ENCODE assay signal across 8 cellular contexts in genomic region chr13:43054803-43055802, GRCh38. TPM values are rescaled to one million over a fixed set of nuclear protein-coding genes. Genes with fewer than 3 reads are reported as not detected.
DNase-seq lines count a peak whose midpoint lies in the region; ATAC-seq, FAIRE-seq and TF ChIP-seq lines count a peak whose summit lies in the region.

No MANE protein-coding gene starts in this region.

- ATAC-seq in K562 (no peak), HG02610 (IDR thresholded peaks at IDR 0.05; ENCODE audit: unreplicated experiment) (no peak)
- peak; percentile 66 for ATAC-seq in stimulated activated memory B cell treated with anti-CD40 and anti-IgM and Interleukin-4, amounts not matched to agents 10 μg/mL and 1 μg/mL and 100 μg/mL, for 72 hours

- POLR2A ChIA-PET in K562 (lab: Yijun Ruan, JAX): no interaction called here

- H3K4me3 ChIP-seq in MG63 (peak overlapping the region; percentile 43), K562 (no peak overlapping the region)

- peaks cover 3% of the 10 kb centered on the region; the same call in 1 of the 2 replicates for H3K9me3 ChIP-seq in MG63
- no peaks in the 10 kb centered on the region for H3K9me3 ChIP-seq in K562 (replicated peaks; ENCODE audit: control insufficient read depth, insufficient read depth, low read depth, low read length)

- no peak for TF ChIP-seq CTCF in K562 (IDR thresholded peaks at IDR 0.05 in 2 of 3, conservative IDR thresholded peaks at IDR 0.05 in 1 of 3; ENCODE audit: insufficient read depth in 2 of 3, low read depth in 1 of 3, low read length in 3 of 3)

- H3K36me3 ChIP-seq in MG63: no peaks in the 10 kb centered on the region
- no peaks in the 10 kb centered on the region for H3K36me3 ChIP-seq in K562 (ENCODE audit: control insufficient read depth, insufficient read depth, low read length)

- CTCF ChIA-PET in K562 (lab: Yijun Ruan, JAX; ENCODE audit: low intra/inter-chr PET ratio): no interaction called here

- H3K9me1 ChIP-seq in K562 (ENCODE audit: control insufficient read depth, insufficient read depth, low read length): no peaks in the 10 kb centered on the region

- H3K27me3 ChIP-seq in MG63 (no peaks in the 10 kb centered on the region), K562 (ENCODE audit: control insufficient read depth in 2 of 2, insufficient read depth in 2 of 2, low read length in 2 of 2) (no peaks in the 10 kb centered on the region)

- TF ChIP-seq RAD21 in K562 (CRISPR knock-in tag; conservative IDR thresholded peaks at IDR 0.05 in 1 of 2, IDR thresholded peaks at IDR 0.05 in 1 of 2): no peak

- H3K27ac ChIP-seq in K562 (ENCODE audit: extremely low read depth, low read depth, low read length): no peak overlapping the region

- FAIRE-seq in K562 (lab: Jason Lieb, UNC): no peak

- DNase-seq in NCI-H524 (lab: John Stamatoyannopoulos, UW) (peak; percentile 5 to 48), NCI-H524 treated with DMSO at 0.1 percent for 48 hours (lab: John Stamatoyannopoulos, UW) (no peak), MG63 (peak; percentile 45), K562 (ENCODE audit: extremely low read depth in 1 of 4, low spot score in 3 of 4) (peak in 1 of 4 experiments; percentile 2), iris pigment epithelial cell (ENCODE audit: low read depth) (peak; percentile 81), T-helper 9 cell (no peak)

- no peak overlapping the region for H3K4me3 Mint-ChIP-seq in stimulated activated memory B cell treated with anti-CD40 and anti-IgM and Interleukin-4, amounts not matched to agents 10 μg/mL and 1 μg/mL and 100 μg/mL, for 72 hours

- no peaks in the 10 kb centered on the region for H3K4me1 Mint-ChIP-seq in stimulated activated memory B cell treated with anti-CD40 and anti-IgM and Interleukin-4, amounts not matched to agents 10 μg/mL and 1 μg/mL and 100 μg/mL, for 72 hours

- H3K4me2 ChIP-seq in K562 (ENCODE audit: insufficient read depth, low read length): no peak overlapping the region

- intact Hi-C loops in K562 (cut with micrococcal nuclease): no loop called here

- H3K9me3 Mint-ChIP-seq in stimulated activated memory B cell treated with anti-CD40 and anti-IgM and Interleukin-4, amounts not matched to agents 10 μg/mL and 1 μg/mL and 100 μg/mL, for 72 hours: no peaks in the 10 kb centered on the region

- H3K4me1 ChIP-seq in K562 (replicated peaks in 1 of 2; ENCODE audit: control insufficient read depth in 2 of 2, insufficient read depth in 2 of 2, low read length in 2 of 2): no peaks in the 10 kb centered on the region

- H2AFZ ChIP-seq in K562 (ENCODE audit: low read depth, low read length): no peak overlapping the region

- 0% methylated on average over 11 of the region's 13 CpGs for WGBS in K562 (ENCODE audit: insufficient coverage, low coverage, missing lambda C conversion rate)

- no TSS peak for BruUV-seq in K562 (replicated peaks; lab: Mats Ljungman, UMichigan)

- in situ Hi-C loops in K562 (cut with MboI): no loop called here

- H3K79me2 ChIP-seq in K562 (ENCODE audit: control insufficient read depth, insufficient read depth, low read length): no peaks in the 10 kb centered on the region

- H3K9ac ChIP-seq in K562 (ENCODE audit: insufficient read depth in 1 of 2, low read depth in 2 of 2, low read length in 2 of 2): no peak overlapping the region

- H3K36me3 Mint-ChIP-seq in stimulated activated memory B cell treated with anti-CD40 and anti-IgM and Interleukin-4, amounts not matched to agents 10 μg/mL and 1 μg/mL and 100 μg/mL, for 72 hours: peaks cover 8% of the 10 kb centered on the region

- no peak for TF ChIP-seq POLR2A in K562 (conservative IDR thresholded peaks at IDR 0.05)

- H3K27ac Mint-ChIP-seq in stimulated activated memory B cell treated with anti-CD40 and anti-IgM and Interleukin-4, amounts not matched to agents 10 μg/mL and 1 μg/mL and 100 μg/mL, for 72 hours: no peak overlapping the region

- no peaks in the 10 kb centered on the region for H3K27me3 Mint-ChIP-seq in stimulated activated memory B cell treated with anti-CD40 and anti-IgM and Interleukin-4, amounts not matched to agents 10 μg/mL and 1 μg/mL and 100 μg/mL, for 72 hours

- no peaks in the 10 kb centered on the region for H4K20me1 ChIP-seq in K562 (replicated peaks; ENCODE audit: control insufficient read depth, insufficient read depth, low read length)

- no peak for TF ChIP-seq EP300 in K562 (IDR thresholded peaks at IDR 0.05; ENCODE audit: low read length)

TF ChIP-seq in K562, 482 proteins besides CTCF, POLR2A, EP300 and RAD21:
- TF ChIP-seq RBM39 (optimal IDR thresholded peaks at IDR 0.05; ENCODE audit: low read depth, low read length) (no peak), POU5F1 (IDR thresholded peaks at IDR 0.05; ENCODE audit: borderline replicate concordance, low read depth, low read length, partially characterized antibody) (no peak), TCF15 (CRISPR knock-in tag; IDR thresholded peaks at IDR 0.05) (no peak), NKRF (IDR thresholded peaks at IDR 0.05; ENCODE audit: borderline replicate concordance) (no peak), MXD1 (CRISPR knock-in tag; IDR thresholded peaks at IDR 0.05; ENCODE audit: borderline replicate concordance, poor library complexity, severe bottlenecking) (no peak), CBX8 (IDR thresholded peaks at IDR 0.05; ENCODE audit: borderline replicate concordance, extremely low read depth, low read depth, low read length, poor library complexity, severe bottlenecking) (no peak), CBFA2T3 (IDR thresholded peaks at IDR 0.05) (peak; percentile 32; the same call in 1 of the 2 replicates), CBFA2T2 (conservative IDR thresholded peaks at IDR 0.05) (peak; percentile 41), RBM14 (IDR thresholded peaks at IDR 0.05; ENCODE audit: borderline replicate concordance, insufficient read depth, low read depth, low read length) (no peak), ZNF444 (CRISPR knock-in tag; IDR thresholded peaks at IDR 0.05) (no peak), OTX1 (CRISPR knock-in tag; IDR thresholded peaks at IDR 0.05) (no peak), CBX3 (IDR thresholded peaks at IDR 0.05; ENCODE audit: borderline replicate concordance in 1 of 2, low read length in 2 of 2) (no peak), YY1 (IDR thresholded peaks at IDR 0.05; ENCODE audit: borderline replicate concordance in 1 of 3, control insufficient read depth in 1 of 3, extremely low read depth in 1 of 3, insufficient read depth in 3 of 3, insufficient read length in 1 of 3, insufficient replicate concordance in 2 of 3, low read depth in 1 of 3, low read length in 2 of 3) (no peak), TFAM (CRISPR knock-in tag; conservative IDR thresholded peaks at IDR 0.05) (no peak), KDM2B (CRISPR knock-in tag; IDR thresholded peaks at IDR 0.05) (no peak), MTA1 (IDR thresholded peaks at IDR 0.05; ENCODE audit: borderline replicate concordance) (no peak)

RNA-seq across cellular contexts. Expression of gene DNAJC15, which starts 31.7 kb away (rescaled TPM):
- total RNA-seq in MG63 (2014; rRNA removed; shearing (Covaris generic); ENCODE audit: low replicate concordance): 7.6 and 36.8 TPM in 2 replicates
- total RNA-seq in K562 (2011; cell fraction: chromatin; rRNA removed; ENCODE audit: low replicate concordance): 0.60 and 0.65 TPM in 2 replicates
- total RNA-seq in K562 (2011; cell fraction: nucleolus; rRNA removed): 0.17 and 0.39 TPM in 2 replicates
- total RNA-seq in K562 (2011; cell fraction: nucleoplasm; rRNA removed): 0.81 and 1.4 TPM in 2 replicates
- total RNA-seq in K562 (2014; rRNA removed): 0.94 and 1.5 TPM in 2 replicates
- total RNA-seq in K562 (2014; rRNA removed; fragmentation: Illumina TruSeq; extraction: Trizol): 0.47 and 0.61 TPM in 2 replicates
- 0.51 and 0.68 TPM in 2 replicates for total RNA-seq in K562 (2015; rRNA removed; fragmentation: Illumina TruSeq; extraction: Trizol)
- 1.0 and 1.3 TPM in 2 replicates for total RNA-seq in K562 (2021)
- 0.14 and 1.9 TPM in 2 replicates for polyA plus RNA-seq in K562 (2011; rRNA removed)
- polyA plus RNA-seq in K562 (2011; cell fraction: cytosol; rRNA removed): 0.43 and 1.2 TPM in 2 replicates
- 0.44 and 0.58 TPM in 2 replicates for polyA plus RNA-seq in K562 (2011; cell fraction: nucleus; rRNA removed)
- 2.4 and 2.7 TPM in 2 replicates for polyA plus RNA-seq in K562 (2012)
- polyA plus RNA-seq in K562 (2014; fragmentation: Illumina TruSeq; extraction: Trizol): 0.64 and 0.78 TPM in 2 replicates
- 1 to 10 TPM; 3.6 to 3.8 TPM for polyA plus RNA-seq in K562 (2014; fragmentation: Nextera tagmentation; extraction: Ambion mirVana)
- 0.99 and 1.1 TPM in 2 replicates for polyA plus RNA-seq in K562 (2014; rRNA removed)
- polyA minus RNA-seq in K562 (2011; rRNA and poly(A)+ RNA removed): 0.04 and 0.06 TPM in 2 replicates
- 1.2 TPM in 1 of 2 replicates, not detected in the other for polyA minus RNA-seq in K562 (2011; cell fraction: cytosol; rRNA and poly(A)+ RNA removed)
- 0.13 and 0.33 TPM in 2 replicates for polyA minus RNA-seq in K562 (2011; cell fraction: nucleus; rRNA and poly(A)+ RNA removed)

Comparison
In these comparisons a context has a peak if more than half of its experiments do, and no peak if none do; other contexts are left out.
1. DNase-seq: peak in NCI-H524 (2 of 2), MG63 (single experiment) and iris pigment epithelial cell (single experiment); none in NCI-H524 treated with DMSO at 0.1 percent for 48 hours (single experiment) and T-helper 9 cell (single experiment).